20 cellular contexts compared by ENCODE assay signal in genomic region chr16:85284138-85284897, GRCh38.
DNase-seq lines count a peak whose midpoint lies in the region; ATAC-seq, FAIRE-seq and TF ChIP-seq lines count a peak whose summit lies in the region.
"Had no signal": no experiment of that assay in that cellular context is flagged by ENCODE, and none has a peak within 500 bp of the region (broad histone marks: within the 10 kb centered on the region; RNA-seq: fewer than 3 reads in every experiment).

No MANE protein-coding gene starts in this region.

- H3K9me3 Mint-ChIP-seq in activated T-cell treated with anti-CD3 and anti-CD28 coated beads, Interleukin-2, amount 50 U/mL, for 4 hours, result no peaks in the 10 kb centered on the region
- H3K9me3 Mint-ChIP-seq: activated CD4-positive, alpha-beta memory T cell treated with anti-CD3 and anti-CD28 coated beads for 36 hours; dendritic cell treated with granulocyte-macrophage colony-stimulating factor and Interleukin-4, amounts not matched to agents 40 ng/mL and 50 ng/mL, for 4 days; type B pancreatic cell had no signal

- H3K36me3 Mint-ChIP-seq in activated T-cell treated with anti-CD3 and anti-CD28 coated beads, Interleukin-2, amount 50 U/mL, for 4 hours (ENCODE audit: insufficient read depth), result no peaks in the 10 kb centered on the region
- H3K36me3 Mint-ChIP-seq: activated CD4-positive, alpha-beta memory T cell treated with anti-CD3 and anti-CD28 coated beads for 36 hours; type B pancreatic cell had no signal

- ATAC-seq in activated T-cell treated with anti-CD3 and anti-CD28 coated beads, Interleukin-2, amount 50 U/mL, for 4 hours, result no peak
- ATAC-seq: heart right ventricle had no signal

- peak; percentile 50 for DNase-seq in D721Med (ENCODE audit: insufficient read length, low spot score)
- peak; percentile 58 for DNase-seq in NCI-H146 treated with DMSO at 0.1 percent for 48 hours (lab: John Stamatoyannopoulos, UW; ENCODE audit: unreplicated experiment)
- DNase-seq in SK-N-DZ (ENCODE audit: low spot score), result peak; percentile 73
- DNase-seq in midbrain (lab: John Stamatoyannopoulos, UW), result peak; percentile 18
- no peak for DNase-seq in H54 (ENCODE audit: insufficient read length, low spot score)
- DNase-seq in NOMO-1 (lab: John Stamatoyannopoulos, UW; ENCODE audit: unreplicated experiment in 2 of 2), result no peak
- DNase-seq in activated T-cell treated with anti-CD3 and anti-CD28 coated beads, Interleukin-2, amount 50 U/mL, for 4 hours, result no peak
- no peak for DNase-seq in NCI-H1436 (lab: John Stamatoyannopoulos, UW)
- DNase-seq: activated CD4-positive, alpha-beta memory T cell treated with anti-CD3 and anti-CD28 coated beads for 36 hours; esophagus squamous epithelium; GDM1; heart right ventricle; NCI-H526; ovary; Peyer's patch; small intestine had no signal

- H3K4me1 Mint-ChIP-seq in activated T-cell treated with anti-CD3 and anti-CD28 coated beads, Interleukin-2, amount 50 U/mL, for 4 hours (ENCODE audit: low read depth), result no peaks in the 10 kb centered on the region

- peaks cover 5% of the 10 kb centered on the region for H3K27me3 Mint-ChIP-seq in activated T-cell treated with anti-CD3 and anti-CD28 coated beads, Interleukin-2, amount 50 U/mL, for 4 hours (ENCODE audit: low read depth)
- H3K27me3 Mint-ChIP-seq: activated CD4-positive, alpha-beta memory T cell treated with anti-CD3 and anti-CD28 coated beads for 36 hours had no signal

- H3K4me3 Mint-ChIP-seq in activated T-cell treated with anti-CD3 and anti-CD28 coated beads, Interleukin-2, amount 50 U/mL, for 4 hours, result no peak overlapping the region
- H3K4me3 Mint-ChIP-seq: activated CD4-positive, alpha-beta memory T cell treated with anti-CD3 and anti-CD28 coated beads for 36 hours; dendritic cell treated with granulocyte-macrophage colony-stimulating factor and Interleukin-4, amounts not matched to agents 40 ng/mL and 50 ng/mL, for 4 days; type B pancreatic cell had no signal

- TF ChIP-seq POLR2A in H54 (IDR thresholded peaks at IDR 0.05; ENCODE audit: low read depth, low read length), result no peak

- TF ChIP-seq CTCF in D721Med (IDR thresholded peaks at IDR 0.05; ENCODE audit: insufficient read depth, missing control alignments), result no peak

- FAIRE-seq in D721Med (lab: Jason Lieb, UNC), result no peak
- FAIRE-seq in H54 (lab: Jason Lieb, UNC), result no peak
- FAIRE-seq: GM12892, keratinocyte, small intestine had no signal

Comparison
In these comparisons a context has a peak if more than half of its experiments do, and no peak if none do; other contexts are left out.
1. DNase-seq: peak in D721Med (single experiment), NCI-H146 treated with DMSO at 0.1 percent for 48 hours (single experiment), SK-N-DZ (single experiment) and midbrain (single experiment); none in H54 (single experiment), NOMO-1 (0 of 2), activated T-cell treated with anti-CD3 and anti-CD28 coated beads, Interleukin-2, amount 50 U/mL, for 4 hours (single experiment) and NCI-H1436 (single experiment).